In the genomic region with DNA sequence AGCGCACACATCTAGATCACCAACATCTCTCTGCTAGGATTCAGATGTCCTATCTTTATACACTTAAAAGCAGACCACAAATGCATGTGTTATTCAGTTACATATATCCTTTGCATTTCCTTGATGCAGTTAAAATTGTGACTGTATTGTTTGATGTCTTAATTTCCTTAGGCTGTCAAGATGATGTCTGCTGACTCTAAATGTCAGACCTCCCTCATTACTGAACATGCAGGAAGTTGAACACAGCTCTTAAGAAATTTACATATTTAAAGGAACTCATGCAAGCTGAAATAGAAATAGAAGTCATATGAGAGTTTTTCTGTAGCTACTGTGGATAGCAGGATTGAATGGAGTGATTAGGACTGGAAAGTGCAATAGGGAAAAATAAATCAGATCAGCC, we compare ENCODE assay signal across 20 cellular contexts.
A peak's percentile ranks its signal among the peaks of the same experiment; 100 is the strongest.
DNase-seq lines count a peak whose midpoint lies in the region; ATAC-seq and TF ChIP-seq lines count a peak whose summit lies in the region.
"Had no signal": no experiment of that assay in that cellular context is flagged by ENCODE, and none has a peak within 500 bp of the region (broad histone marks: within the 10 kb centered on the region; RNA-seq: fewer than 3 reads in every experiment).

No MANE protein-coding gene starts in this region.

- CTCF ChIA-PET in OCI-LY7 (lab: Charles Lee; ENCODE audit: unreplicated experiment) = no interaction called here

- no TSS peak for BruUV-seq in OCI-LY7 (replicated peaks; lab: Mats Ljungman, UMichigan)

- ATAC-seq in GM18858 (IDR thresholded peaks at IDR 0.05; ENCODE audit: unreplicated experiment) = peak; percentile 41
- no peak for ATAC-seq in stimulated activated memory B cell treated with anti-CD40 and anti-IgM and Interleukin-4, amounts not matched to agents 10 μg/mL and 1 μg/mL and 100 μg/mL, for 72 hours
- ATAC-seq: A549, HCT116 had no signal

- POLR2A ChIA-PET in OCI-LY7 (lab: Charles Lee) = interaction anchor here (0.7 to 1.7 kb wide), 6 partner anchors 12 to 1787 kb away, joined by 3 to 5 read pairs (median 4); no protein-coding TSS in a partner anchor

- no peaks in the 10 kb centered on the region for H3K27me3 ChIP-seq in HAP-1 (ENCODE audit: low read depth)
- H3K27me3 ChIP-seq: BE2C; BLaER1 treated with 17β-estradiol and CSF1 and Interleukin-3, amounts not matched to agents 10 nM and 100 nM had no signal

- H3K4me3 ChIP-seq in Jurkat, Clone E6-1 (ENCODE audit: low read length) = no peak overlapping the region
- H3K4me3 ChIP-seq in OCI-LY7 (ENCODE audit: low read depth, low read length, poor library complexity, severe bottlenecking) (peak overlapping the region; percentile 13), HAP-1 (no peak overlapping the region)
- H3K4me3 ChIP-seq: A549; BLaER1 treated with 17β-estradiol and CSF1 and Interleukin-3, amounts not matched to agents 10 nM and 100 nM had no signal

- H3K4me1 ChIP-seq in OCI-LY7 (ENCODE audit: insufficient read depth, low read length, poor library complexity, severe bottlenecking) (peaks cover 60% of the 10 kb centered on the region), HAP-1 (no peaks in the 10 kb centered on the region)
- H3K4me1 ChIP-seq: A549; BE2C; BLaER1 treated with 17β-estradiol and CSF1 and Interleukin-3, amounts not matched to agents 10 nM and 100 nM had no signal

- H3K36me3 ChIP-seq in OCI-LY7 (ENCODE audit: insufficient read depth, low read length) (no peaks in the 10 kb centered on the region), HAP-1 (replicated peaks) (no peaks in the 10 kb centered on the region)
- H3K36me3 ChIP-seq: BE2C; BLaER1 treated with 17β-estradiol and CSF1 and Interleukin-3, amounts not matched to agents 10 nM and 100 nM had no signal

- H3K9me3 ChIP-seq in OCI-LY7 (ENCODE audit: low read length) = no peaks in the 10 kb centered on the region
- no peaks in the 10 kb centered on the region for H3K9me3 ChIP-seq in HAP-1
- H3K9me3 ChIP-seq: A549; BE2C; BLaER1 treated with 17β-estradiol and CSF1 and Interleukin-3, amounts not matched to agents 10 nM and 100 nM had no signal

- H3K27me3 Mint-ChIP-seq in stimulated activated memory B cell treated with anti-CD40 and anti-IgM and Interleukin-4, amounts not matched to agents 10 μg/mL and 1 μg/mL and 100 μg/mL, for 72 hours = no peaks in the 10 kb centered on the region
- H3K27me3 Mint-ChIP-seq: CD4-positive, alpha-beta T cell; CD8-positive, alpha-beta memory T cell had no signal

- TF ChIP-seq CTCF in OCI-LY7 (conservative IDR thresholded peaks at IDR 0.05; ENCODE audit: low read length) = no peak

- no peaks in the 10 kb centered on the region for H3K79me2 ChIP-seq in OCI-LY7 (ENCODE audit: insufficient read depth, low read depth, low read length)

- H3K27ac Mint-ChIP-seq in stimulated activated memory B cell treated with anti-CD40 and anti-IgM and Interleukin-4, amounts not matched to agents 10 μg/mL and 1 μg/mL and 100 μg/mL, for 72 hours = peak overlapping the region; percentile 26
- H3K27ac Mint-ChIP-seq: CD14-positive monocyte; CD4-positive, alpha-beta T cell; CD8-positive, alpha-beta memory T cell had no signal

- H3K27ac ChIP-seq in OCI-LY7 (ENCODE audit: low read depth, low read length, poor library complexity, severe bottlenecking) = peak overlapping the region; percentile 71
- H3K27ac ChIP-seq: A549; BLaER1 treated with 17β-estradiol and CSF1 and Interleukin-3, amounts not matched to agents 10 nM and 100 nM had no signal

- H3K9me2 ChIP-seq in OCI-LY7 (ENCODE audit: insufficient read depth, low read length) = no peaks in the 10 kb centered on the region

- peaks cover 3% of the 10 kb centered on the region for H3K9me3 Mint-ChIP-seq in stimulated activated memory B cell treated with anti-CD40 and anti-IgM and Interleukin-4, amounts not matched to agents 10 μg/mL and 1 μg/mL and 100 μg/mL, for 72 hours

- no peaks in the 10 kb centered on the region for H3K36me3 Mint-ChIP-seq in stimulated activated memory B cell treated with anti-CD40 and anti-IgM and Interleukin-4, amounts not matched to agents 10 μg/mL and 1 μg/mL and 100 μg/mL, for 72 hours
- H3K36me3 Mint-ChIP-seq: CD14-positive monocyte; CD8-positive, alpha-beta memory T cell had no signal

- H3K4me1 Mint-ChIP-seq in stimulated activated memory B cell treated with anti-CD40 and anti-IgM and Interleukin-4, amounts not matched to agents 10 μg/mL and 1 μg/mL and 100 μg/mL, for 72 hours = peaks cover 26% of the 10 kb centered on the region
- H3K4me1 Mint-ChIP-seq: CD14-positive monocyte; CD8-positive, alpha-beta memory T cell had no signal

- in situ Hi-C loops in HAP-1 (cut with MboI; ENCODE audit: low sequenced_read_pairs) = no loop called here

- peak overlapping the region; percentile 92 for H2AFZ ChIP-seq in OCI-LY7 (ENCODE audit: low read length)

- H3K4me3 Mint-ChIP-seq in stimulated activated memory B cell treated with anti-CD40 and anti-IgM and Interleukin-4, amounts not matched to agents 10 μg/mL and 1 μg/mL and 100 μg/mL, for 72 hours = no peak overlapping the region
- H3K4me3 Mint-ChIP-seq: CD14-positive monocyte; CD4-positive, alpha-beta T cell; CD8-positive, alpha-beta memory T cell had no signal

- peak overlapping the region; percentile 53 for H3K4me2 ChIP-seq in OCI-LY7 (ENCODE audit: low read length)
- H3K4me2 ChIP-seq: A549; BLaER1 treated with 17β-estradiol and CSF1 and Interleukin-3, amounts not matched to agents 10 nM and 100 nM had no signal

- DNase-seq in Jurkat, Clone E6-1 (ENCODE audit: low read depth, low spot score) = peak; percentile 34
- DNase-seq in OCI-LY7 (ENCODE audit: low spot score) = peak; percentile 52
- DNase-seq in HAP-1 (ENCODE audit: low spot score in 2 of 2) = no peak
- DNase-seq in hippocampal formation (lab: John Stamatoyannopoulos, UW) = no peak
- no peak for DNase-seq in SKM-1 treated with dmso at 0.1 percent for 144 hours (lab: John Stamatoyannopoulos, UW; ENCODE audit: unreplicated experiment)
- DNase-seq: 8988T; ACHN; AML-193; BE2C; CD4-positive, alpha-beta T cell; CD8-positive, alpha-beta memory T cell; DMS 273 treated with DMSO at 0.1 percent for 48 hours; DMS79 treated with DMSO at 0.1 percent for 48 hours; H7 had no signal

- intact Hi-C loops in OCI-LY7 (cut with micrococcal nuclease; ENCODE audit: unreplicated experiment) = no loop called here

- H4K20me1 ChIP-seq in OCI-LY7 (ENCODE audit: insufficient read depth, low read length) = no peaks in the 10 kb centered on the region
- H4K20me1 ChIP-seq: BLaER1 treated with 17β-estradiol and CSF1 and Interleukin-3, amounts not matched to agents 10 nM and 100 nM had no signal

Comparison
In these comparisons a context has a peak if more than half of its experiments do, and no peak if none do; other contexts are left out.
1. DNase-seq: peak in Jurkat, Clone E6-1 (single experiment) and OCI-LY7 (single experiment); none in HAP-1 (0 of 2), hippocampal formation (0 of 2) and SKM-1 treated with dmso at 0.1 percent for 144 hours (single experiment).